In genomic region chr3:144989756-144990155, GRCh38 we compare ENCODE assay signal across 26 cellular contexts.
DNase-seq lines count a peak whose midpoint lies in the region; ATAC-seq and TF ChIP-seq lines count a peak whose summit lies in the region.
"Had no signal": no experiment of that assay in that cellular context is flagged by ENCODE, and none has a peak within 500 bp of the region (broad histone marks: within the 10 kb centered on the region; RNA-seq: fewer than 3 reads in every experiment).

No MANE protein-coding gene starts in this region.

- H3K4me1 ChIP-seq in ACC112 (ENCODE audit: control insufficient read depth, insufficient read depth, low read length, unreplicated experiment) (peaks cover 7% of the 10 kb centered on the region), ascending aorta (no peaks in the 10 kb centered on the region)
- H3K4me1 ChIP-seq: esophagus muscularis mucosa, Peyer's patch, right atrium auricular region had no signal

- H3K27ac Mint-ChIP-seq in CD14-positive monocyte = no peak overlapping the region
- H3K27ac Mint-ChIP-seq: activated CD4-positive, alpha-beta T cell treated with anti-CD3 and anti-CD28 coated beads, Interleukin-2, amount 10 ng/mL, durations not matched to agents 7 days and 5 days; activated CD8-positive, alpha-beta memory T cell treated with anti-CD3 and anti-CD28 coated beads, Interleukin-2, amount 10 ng/mL, durations not matched to agents 7 days and 5 days; activated naive CD4-positive, alpha-beta T cell treated with anti-CD3 and anti-CD28 coated beads, Interleukin-2, amount 50 U/mL, for 72 hours; mesothelial cell of epicardium; natural killer cell had no signal

- peak overlapping the region; percentile 21 for H2AFZ ChIP-seq in ACC112 (ENCODE audit: low read length, unreplicated experiment)

- no peak for ATAC-seq in activated T-cell treated with anti-CD3 and anti-CD28 coated beads, Interleukin-2, amount 50 U/mL, for 4 hours
- ATAC-seq: activated CD8-positive, alpha-beta memory T cell treated with anti-CD3 and anti-CD28 coated beads, Interleukin-2, amount 10 ng/mL, durations not matched to agents 7 days and 5 days; activated naive CD4-positive, alpha-beta T cell treated with anti-CD3 and anti-CD28 coated beads, Interleukin-2, amount 50 U/mL, for 72 hours; left lobe of liver; natural killer cell had no signal

- H3K9me3 Mint-ChIP-seq in activated T-cell treated with anti-CD3 and anti-CD28 coated beads, Interleukin-2, amount 50 U/mL, for 4 hours = peaks cover 3% of the 10 kb centered on the region
- peaks cover 1 to 9% (median 6%) of the 10 kb centered on the region in 7 donors for H3K9me3 Mint-ChIP-seq in CD14-positive monocyte
- H3K9me3 Mint-ChIP-seq: activated CD4-positive, alpha-beta T cell treated with anti-CD3 and anti-CD28 coated beads, Interleukin-2, amount 10 ng/mL, durations not matched to agents 7 days and 5 days had no signal

- H3K4me3 Mint-ChIP-seq in activated T-cell treated with anti-CD3 and anti-CD28 coated beads, Interleukin-2, amount 50 U/mL, for 4 hours = no peak overlapping the region
- no peak overlapping the region for H3K4me3 Mint-ChIP-seq in CD14-positive monocyte
- H3K4me3 Mint-ChIP-seq: activated CD4-positive, alpha-beta T cell treated with anti-CD3 and anti-CD28 coated beads, Interleukin-2, amount 10 ng/mL, durations not matched to agents 7 days and 5 days; activated CD8-positive, alpha-beta memory T cell treated with anti-CD3 and anti-CD28 coated beads, Interleukin-2, amount 10 ng/mL, durations not matched to agents 7 days and 5 days; mesothelial cell of epicardium; natural killer cell had no signal

- no peaks in the 10 kb centered on the region for H3K9me3 ChIP-seq in ascending aorta
- H3K9me3 ChIP-seq: BE2C, esophagus muscularis mucosa, Peyer's patch, right atrium auricular region had no signal

- no peaks in the 10 kb centered on the region for H3K4me1 Mint-ChIP-seq in activated T-cell treated with anti-CD3 and anti-CD28 coated beads, Interleukin-2, amount 50 U/mL, for 4 hours (ENCODE audit: low read depth)
- peaks cover 4% of the 10 kb centered on the region for H3K4me1 Mint-ChIP-seq in CD14-positive monocyte
- H3K4me1 Mint-ChIP-seq: activated CD4-positive, alpha-beta T cell treated with anti-CD3 and anti-CD28 coated beads, Interleukin-2, amount 10 ng/mL, durations not matched to agents 7 days and 5 days; activated CD8-positive, alpha-beta memory T cell treated with anti-CD3 and anti-CD28 coated beads, Interleukin-2, amount 10 ng/mL, durations not matched to agents 7 days and 5 days; mesothelial cell of epicardium; natural killer cell had no signal

- TF ChIP-seq CTCF in fibroblast of villous mesenchyme (IDR thresholded peaks at IDR 0.05; ENCODE audit: insufficient read depth, low read depth, low read length) (no peak), CD14-positive monocyte (IDR thresholded peaks at IDR 0.05) (no peak), ascending aorta (IDR thresholded peaks at IDR 0.05) (no peak)

- intact Hi-C loops in CD14-positive monocyte (cut with micrococcal nuclease) = no loop called here
- intact Hi-C loops in ascending aorta (cut with DNase I) = no loop called here

- no peaks in the 10 kb centered on the region for H3K36me3 Mint-ChIP-seq in activated T-cell treated with anti-CD3 and anti-CD28 coated beads, Interleukin-2, amount 50 U/mL, for 4 hours (ENCODE audit: insufficient read depth)
- H3K36me3 Mint-ChIP-seq in CD14-positive monocyte = no peaks in the 10 kb centered on the region
- H3K36me3 Mint-ChIP-seq: activated CD8-positive, alpha-beta memory T cell treated with anti-CD3 and anti-CD28 coated beads, Interleukin-2, amount 10 ng/mL, durations not matched to agents 7 days and 5 days; mesothelial cell of epicardium had no signal

- no peaks in the 10 kb centered on the region for H3K79me2 ChIP-seq in ACC112 (ENCODE audit: control insufficient read depth, insufficient read depth, low read length, unreplicated experiment)

- H3K27me3 ChIP-seq in ACC112 (ENCODE audit: insufficient read depth, low read length) (no peaks in the 10 kb centered on the region), ascending aorta (no peaks in the 10 kb centered on the region)
- H3K27me3 ChIP-seq: BE2C, esophagus muscularis mucosa, Peyer's patch, right atrium auricular region had no signal

- DNase-seq in NCI-H226 = peak; percentile 12
- DNase-seq in amniotic epithelial cell (ENCODE audit: low read depth) = peak; percentile 66
- DNase-seq in fibroblast of villous mesenchyme (ENCODE audit: low read depth) = peak; percentile 90
- DNase-seq in activated T-cell treated with anti-CD3 and anti-CD28 coated beads, Interleukin-2, amount 50 U/mL, for 4 hours = no peak
- no peak for DNase-seq in CD14-positive monocyte (ENCODE audit: low spot score)
- DNase-seq in ascending aorta (ENCODE audit: low spot score in 2 of 2) = no peak
- DNase-seq in germinal center (ENCODE audit: low spot score) = no peak
- DNase-seq: activated CD4-positive, alpha-beta T cell treated with anti-CD3 and anti-CD28 coated beads, Interleukin-2, amount 10 ng/mL, durations not matched to agents 7 days and 5 days; activated CD8-positive, alpha-beta memory T cell treated with anti-CD3 and anti-CD28 coated beads, Interleukin-2, amount 10 ng/mL, durations not matched to agents 7 days and 5 days; BE2C; COR-L47; DMS79 treated with DMSO at 0.1 percent for 48 hours; effector memory CD4-positive, alpha-beta T cell; H7; natural killer cell; NCI-H187 treated with DMSO at 0.1 percent for 48 hours; NCI-H774; Peyer's patch; trophoblast cell; WERI-Rb-1 had no signal

- H3K27ac ChIP-seq in ACC112 (ENCODE audit: low read depth, low read length) (no peak overlapping the region), ascending aorta (no peak overlapping the region)
- H3K27ac ChIP-seq: esophagus muscularis mucosa, Peyer's patch, right atrium auricular region, WERI-Rb-1 had no signal

- no peaks in the 10 kb centered on the region for H3K36me3 ChIP-seq in ACC112 (ENCODE audit: insufficient read depth, low read length)
- H3K36me3 ChIP-seq in ascending aorta = no peaks in the 10 kb centered on the region
- H3K36me3 ChIP-seq: BE2C, esophagus muscularis mucosa, Peyer's patch, right atrium auricular region, WERI-Rb-1 had no signal

- H3K27me3 Mint-ChIP-seq in activated T-cell treated with anti-CD3 and anti-CD28 coated beads, Interleukin-2, amount 50 U/mL, for 4 hours (ENCODE audit: low read depth) = no peaks in the 10 kb centered on the region
- H3K27me3 Mint-ChIP-seq in CD14-positive monocyte (ENCODE audit: low read depth in 3 of 3) = no peaks in the 10 kb centered on the region
- H3K27me3 Mint-ChIP-seq: activated CD4-positive, alpha-beta T cell treated with anti-CD3 and anti-CD28 coated beads, Interleukin-2, amount 10 ng/mL, durations not matched to agents 7 days and 5 days; activated CD8-positive, alpha-beta memory T cell treated with anti-CD3 and anti-CD28 coated beads, Interleukin-2, amount 10 ng/mL, durations not matched to agents 7 days and 5 days had no signal

- H3K4me3 ChIP-seq in ACC112 (ENCODE audit: low read depth, low read length) = no peak overlapping the region
- H3K4me3 ChIP-seq in fibroblast of villous mesenchyme (ENCODE audit: low read depth, low read length) = no peak overlapping the region
- no peak overlapping the region for H3K4me3 ChIP-seq in ascending aorta
- H3K4me3 ChIP-seq: esophagus muscularis mucosa, Peyer's patch, right atrium auricular region had no signal

Comparison
In these comparisons a context has a peak if more than half of its experiments do, and no peak if none do; other contexts are left out.
1. DNase-seq: peak in NCI-H226 (single experiment), amniotic epithelial cell (single experiment) and fibroblast of villous mesenchyme (single experiment); none in activated T-cell treated with anti-CD3 and anti-CD28 coated beads, Interleukin-2, amount 50 U/mL, for 4 hours (single experiment), CD14-positive monocyte (single experiment), ascending aorta (0 of 2) and germinal center (single experiment).